In the genomic region with DNA sequence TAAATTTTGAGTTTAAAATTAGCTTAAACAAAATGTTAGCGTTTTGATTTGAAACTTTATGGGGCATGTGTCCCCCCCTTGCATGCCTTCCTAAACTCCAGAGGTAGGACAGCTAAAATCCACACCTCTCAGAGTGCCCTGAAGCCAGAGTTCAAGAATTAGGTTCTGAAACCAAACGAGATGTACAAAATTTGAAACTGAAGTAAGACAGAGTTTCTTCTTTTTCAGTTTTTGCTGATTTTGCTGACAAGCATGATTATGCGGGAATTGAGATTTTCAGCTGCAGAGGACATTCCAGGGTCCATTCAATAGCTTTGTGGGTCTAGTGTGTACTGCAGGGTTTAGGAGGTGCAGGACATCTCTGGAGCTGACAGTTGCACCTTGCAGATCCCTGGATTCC, we compare ENCODE assay signal across 2 cellular contexts.
TF ChIP-seq lines count a peak whose summit lies in the region.

No MANE protein-coding gene starts in this region.

TF ChIP-seq in A549, 52 proteins besides CTCF, POLR2A, EP300 and RAD21:
- TF ChIP-seq SMC3 (IDR thresholded peaks at IDR 0.05) (no peak), EHMT2 (IDR thresholded peaks at IDR 0.05; ENCODE audit: low read depth) (no peak), CBX8 (IDR thresholded peaks at IDR 0.05) (no peak), HDAC2 (IDR thresholded peaks at IDR 0.05) (no peak), MAFK (IDR thresholded peaks at IDR 0.05; ENCODE audit: partially characterized antibody) (peak; percentile 69), NR3C1 (IDR thresholded peaks at IDR 0.05) (no peak), FOSB (CRISPR knock-in tag; IDR thresholded peaks at IDR 0.05) (no peak)

TF ChIP-seq in IMR-90, 13 proteins besides CTCF, POLR2A, EP300 and RAD21:
- TF ChIP-seq CHD1 (IDR thresholded peaks at IDR 0.05; ENCODE audit: low read depth, low read length) (no peak), BHLHE40 (IDR thresholded peaks at IDR 0.05; ENCODE audit: low read depth, low read length) (no peak), NFE2L2 (IDR thresholded peaks at IDR 0.05; ENCODE audit: low read depth, low read length) (no peak), MAFK (IDR thresholded peaks at IDR 0.05; ENCODE audit: low read depth, low read length) (peak; percentile 73), RFX5 (IDR thresholded peaks at IDR 0.05; ENCODE audit: low read depth, low read length) (no peak), CEBPB (IDR thresholded peaks at IDR 0.05; ENCODE audit: low read depth, low read length) (no peak)
